ENCODE assay signal across 19 cellular contexts in genomic region chr1:36329817-36330216, GRCh38. TPM values are rescaled to one million over a fixed set of nuclear protein-coding genes. Genes with fewer than 3 reads are reported as not detected.
DNase-seq lines count a peak whose midpoint lies in the region; ATAC-seq and TF ChIP-seq lines count a peak whose summit lies in the region.
"Had no signal": no experiment of that assay in that cellular context is flagged by ENCODE, and none has a peak within 500 bp of the region (broad histone marks: within the 10 kb centered on the region; RNA-seq: fewer than 3 reads in every experiment).

No MANE protein-coding gene starts in this region.

- POLR2A ChIA-PET in MCF 10A (lab: Yijun Ruan, JAX): no interaction called here

- intact Hi-C loops in breast epithelium (cut with DNase I; ENCODE audit: low total_unique reads): no loop called here
- intact Hi-C loops in MCF 10A (cut with micrococcal nuclease): loop anchor here (10.0 kb wide), 1 partner anchor 1385 kb away; no protein-coding TSS in a partner anchor
- intact Hi-C loops in vagina (cut with DNase I): no loop called here

- no TSS peak for BruUV-seq in MCF 10A (replicated peaks; lab: Mats Ljungman, UMichigan)

- H3K27ac ChIP-seq in breast epithelium (peak overlapping the region; percentile 41 to 82), vagina (no peak overlapping the region)
- H3K27ac ChIP-seq: 22Rv1, A549, C4-2B, GM23248 had no signal

- H3K27ac Mint-ChIP-seq in MCF 10A (ENCODE audit: low read depth, unreplicated experiment) (no peak overlapping the region), neural crest cell (ENCODE audit: unreplicated experiment) (no peak overlapping the region)
- H3K27ac Mint-ChIP-seq: CD4-positive, alpha-beta T cell had no signal

- DNase-seq in breast epithelium (ENCODE audit: low spot score in 2 of 2): peak in 1 of 2 donors; percentile 74
- no peak for DNase-seq in MCF 10A (ENCODE audit: unreplicated experiment)
- DNase-seq in RPMI8226: peak; percentile 43
- no peak for DNase-seq in neural crest cell (ENCODE audit: low read depth, low spot score)
- no peak for DNase-seq in vagina (ENCODE audit: extremely low spot score in 2 of 2)
- DNase-seq in superior temporal gyrus (ENCODE audit: extremely low spot score): no peak
- DNase-seq: AML-193; Caco-2; CD4-positive, alpha-beta T cell; DMS153; DMS79; GDM1; GM23248 had no signal

- H3K36me3 ChIP-seq in breast epithelium (no peaks in the 10 kb centered on the region), vagina (no peaks in the 10 kb centered on the region)
- H3K36me3 ChIP-seq: HAP-1 had no signal

- H3K4me1 ChIP-seq in breast epithelium (no peaks in the 10 kb centered on the region), vagina (peaks cover 26% of the 10 kb centered on the region)
- H3K4me1 ChIP-seq: A549, Caco-2 had no signal

- CTCF ChIA-PET in MCF 10A (lab: Yijun Ruan, JAX): no interaction called here

- H3K27me3 Mint-ChIP-seq in MCF 10A (ENCODE audit: insufficient read depth, unreplicated experiment) (no peaks in the 10 kb centered on the region), neural crest cell (ENCODE audit: low read depth) (no peaks in the 10 kb centered on the region)
- H3K27me3 Mint-ChIP-seq: CD4-positive, alpha-beta T cell had no signal

- no peak for ATAC-seq in HG03175 (IDR thresholded peaks at IDR 0.05; ENCODE audit: unreplicated experiment)
- ATAC-seq: A549 had no signal

- no peak overlapping the region for H3K4me3 Mint-ChIP-seq in MCF 10A (ENCODE audit: unreplicated experiment)
- H3K4me3 Mint-ChIP-seq in neural crest cell: peak overlapping the region; percentile 21
- H3K4me3 Mint-ChIP-seq: CD4-positive, alpha-beta T cell had no signal

- H3K9me3 ChIP-seq in breast epithelium (no peaks in the 10 kb centered on the region), vagina (no peaks in the 10 kb centered on the region)
- H3K9me3 ChIP-seq: A549, Caco-2, HAP-1 had no signal

- H3K9me3 Mint-ChIP-seq in MCF 10A (ENCODE audit: unreplicated experiment): no peaks in the 10 kb centered on the region
- no peaks in the 10 kb centered on the region for H3K9me3 Mint-ChIP-seq in neural crest cell
- H3K9me3 Mint-ChIP-seq: CD4-positive, alpha-beta T cell had no signal

- H3K4me1 Mint-ChIP-seq in MCF 10A (ENCODE audit: insufficient read depth, unreplicated experiment): peaks cover 24% of the 10 kb centered on the region
- peaks cover 19% of the 10 kb centered on the region for H3K4me1 Mint-ChIP-seq in neural crest cell

- H3K4me3 ChIP-seq in breast epithelium: peak overlapping the region in 2 of 3 donors; percentile 23 to 49
- no peak overlapping the region for H3K4me3 ChIP-seq in vagina
- H3K4me3 ChIP-seq: A549, GM23248, HAP-1 had no signal

- H3K27me3 ChIP-seq in breast epithelium (no peaks in the 10 kb centered on the region), vagina (no peaks in the 10 kb centered on the region)

- TF ChIP-seq CTCF in breast epithelium (IDR thresholded peaks at IDR 0.05) (no peak), MCF 10A (IDR thresholded peaks at IDR 0.05; ENCODE audit: unreplicated experiment) (no peak), neural crest cell (conservative IDR thresholded peaks at IDR 0.05) (no peak), vagina (IDR thresholded peaks at IDR 0.05) (no peak)

- H3K36me3 Mint-ChIP-seq in MCF 10A (ENCODE audit: insufficient read depth, unreplicated experiment): peaks cover 15% of the 10 kb centered on the region
- H3K36me3 Mint-ChIP-seq in neural crest cell (ENCODE audit: low read depth): no peaks in the 10 kb centered on the region

- TF ChIP-seq POLR2A in breast epithelium (IDR thresholded peaks at IDR 0.05) (no peak), vagina (IDR thresholded peaks at IDR 0.05) (no peak)

RNA-seq across cellular contexts. Expression of gene EVA1B, which starts 6.4 kb away (rescaled TPM):
- 100 to 1,000 TPM in 2 of 3 donors, 10 to 100 TPM in 1; 62.1 to 129 (median 118) TPM for total RNA-seq in breast epithelium
- 4.8 and 5.7 TPM in 2 replicates for total RNA-seq in MCF 10A (2022)
- 24.8 and 28.5 TPM in 2 replicates for total RNA-seq in neural crest cell
- 101 TPM for total RNA-seq in vagina

RNA-seq across cellular contexts. Expression of gene SH3D21, which starts 23.6 kb away (rescaled TPM):
- total RNA-seq in breast epithelium: 10 to 100 TPM in 2 of 3 donors, under 1 TPM in 1; 0.80 to 18.7 (median 18.0) TPM
- 3.2 and 3.3 TPM in 2 replicates for total RNA-seq in MCF 10A (2022)
- total RNA-seq in neural crest cell: 5.4 and 5.9 TPM in 2 replicates
- total RNA-seq in vagina: 17.2 TPM
- total RNA-seq: H4 had no signal

RNA-seq across cellular contexts. Expression of gene STK40, which starts 55.9 kb away (rescaled TPM):
- total RNA-seq in breast epithelium (10 to 100 TPM; 22.5 to 36.0 (median 26.2) TPM), MCF 10A (2022) (44.0 and 47.4 TPM in 2 replicates), neural crest cell (77.5 and 80.1 TPM in 2 replicates), vagina (35.4 TPM)

Comparison
In these comparisons a context has a peak if more than half of its experiments do, and no peak if none do; other contexts are left out.
1. H3K4me3 ChIP-seq: peak in breast epithelium (2 of 3); none in vagina (0 of 2).